Comparison of ENCODE assay signal across 22 cellular contexts in the genomic region with DNA sequence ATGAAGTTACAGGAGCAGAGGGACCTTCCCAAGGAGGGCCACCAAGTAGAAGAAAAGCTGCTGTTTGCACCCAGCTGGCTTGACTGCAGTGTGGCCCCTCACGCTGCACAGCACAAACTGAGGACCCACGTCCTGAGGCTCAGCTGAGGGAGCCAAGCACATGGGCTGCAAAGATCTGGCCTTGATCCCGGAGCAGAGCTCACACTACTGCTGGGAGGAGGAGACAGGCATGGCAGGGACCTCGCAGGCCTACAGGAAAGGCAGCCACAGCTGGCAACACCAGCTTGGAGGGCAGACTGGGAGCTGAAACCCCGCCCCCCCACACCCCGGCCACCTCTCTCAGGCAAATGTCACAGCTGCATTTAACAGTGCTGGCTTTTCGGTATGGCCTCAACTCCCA. TPM values are rescaled to one million over a fixed set of nuclear protein-coding genes. Genes with fewer than 3 reads are reported as not detected.
DNase-seq lines count a peak whose midpoint lies in the region; ATAC-seq, FAIRE-seq and TF ChIP-seq lines count a peak whose summit lies in the region.
"Had no signal": no experiment of that assay in that cellular context is flagged by ENCODE, and none has a peak within 500 bp of the region (broad histone marks: within the 10 kb centered on the region; RNA-seq: fewer than 3 reads in every experiment).

No MANE protein-coding gene starts in this region.

- H3K18ac ChIP-seq in trophoblast cell (ENCODE audit: low read length) = no peak overlapping the region

- no peak overlapping the region for H2BK12ac ChIP-seq in trophoblast cell (ENCODE audit: low read length)

- no peaks in the 10 kb centered on the region for H3K27me3 Mint-ChIP-seq in nephron (ENCODE audit: low read depth)
- H3K27me3 Mint-ChIP-seq: progenitor cell of endocrine pancreas, T-helper 17 cell had no signal

- no peak overlapping the region for H3K14ac ChIP-seq in trophoblast cell (ENCODE audit: low read length)

- peak; percentile 23 for ATAC-seq in Right ventricle myocardium inferior
- ATAC-seq: activated naive CD4-positive, alpha-beta T cell treated with anti-CD3 and anti-CD28 coated beads, Interleukin-2, amount 50 U/mL, for 72 hours; gastrocnemius medialis; mucosa of descending colon; T-helper 17 cell had no signal

- H3K9me3 Mint-ChIP-seq in nephron = no peaks in the 10 kb centered on the region
- H3K9me3 Mint-ChIP-seq: activated naive CD4-positive, alpha-beta T cell treated with anti-CD3 and anti-CD28 coated beads, Interleukin-2, amount 50 U/mL, for 72 hours; immature natural killer cell had no signal

- no peak overlapping the region for H2AFZ ChIP-seq in trophoblast cell (ENCODE audit: insufficient read depth, low read length, poor library complexity)

- H3K4me1 ChIP-seq in right atrium auricular region (peaks cover 0 to 67% of the 10 kb centered on the region in 2 donors), trophoblast cell (ENCODE audit: control insufficient read depth in 1 of 2, insufficient read depth in 2 of 2, low read length in 2 of 2) (peaks cover 14 to 16% of the 10 kb centered on the region in 2 experiments), small intestine (ENCODE audit: control insufficient read depth in 2 of 2, insufficient read depth in 1 of 2, low read depth in 1 of 2, low read length in 1 of 2) (no peaks in the 10 kb centered on the region)

- H2AK5ac ChIP-seq in trophoblast cell (ENCODE audit: low read length) = no peak overlapping the region

- no peak overlapping the region for H3K4me3 ChIP-seq in right atrium auricular region
- no peak overlapping the region for H3K4me3 ChIP-seq in trophoblast cell (ENCODE audit: low read depth, low read length)
- H3K4me3 ChIP-seq in small intestine (ENCODE audit: low read depth in 1 of 2, low read length in 2 of 2) = no peak overlapping the region
- H3K4me3 ChIP-seq: cardiac muscle cell, gastrocnemius medialis, mucosa of descending colon, thyroid gland had no signal

- no peak overlapping the region for H4K8ac ChIP-seq in trophoblast cell (ENCODE audit: low read depth, low read length)

- H3K4ac ChIP-seq in trophoblast cell (ENCODE audit: low read depth, low read length) = no peak overlapping the region

- peak; percentile 83 for DNase-seq in Right ventricle myocardium inferior (ENCODE audit: missing footprints)
- DNase-seq in right atrium auricular region (ENCODE audit: low spot score) = no peak
- peak; percentile 14 for DNase-seq in fibroblast of peridontal ligament (ENCODE audit: extremely low read depth)
- no peak for DNase-seq in trophoblast cell
- no peak for DNase-seq in small intestine
- no peak for DNase-seq in NCI-H2171 treated with DMSO at 0.1 percent for 48 hours (lab: John Stamatoyannopoulos, UW)
- no peak for DNase-seq in KG1 (lab: John Stamatoyannopoulos, UW)
- DNase-seq: ACHN; activated CD4-positive, alpha-beta T cell treated with anti-CD3 and anti-CD28 coated beads for 4 hours; immature natural killer cell; MM.1S; mucosa of descending colon; NCI-H2029 treated with DMSO at 0.1 percent for 48 hours; stimulated activated CD4-positive, alpha-beta T cell treated with anti-CD3 and anti-CD28 coated beads, Interleukin-1b, Interleukin-23, amount 100 ng/mL, for 48 hours; T-helper 17 cell had no signal

- H3K79me2 ChIP-seq in trophoblast cell (ENCODE audit: control insufficient read depth, insufficient read depth, low read length, poor library complexity) = no peaks in the 10 kb centered on the region

- intact Hi-C loops in Right ventricle myocardium inferior (cut with DNase I) = loop anchor here (5.0 kb wide), 2 partner anchors 37 to 77 kb away; a partner anchor contains a TSS

- H3K4me1 Mint-ChIP-seq in nephron = peaks cover 45% of the 10 kb centered on the region

- peaks cover 10% of the 10 kb centered on the region for H3K36me3 Mint-ChIP-seq in nephron (ENCODE audit: low read depth)
- H3K36me3 Mint-ChIP-seq: activated naive CD4-positive, alpha-beta T cell treated with anti-CD3 and anti-CD28 coated beads, Interleukin-2, amount 50 U/mL, for 72 hours had no signal

- no CpG with 5 or more reads among the region's 7 CpGs for WGBS in trophoblast cell (ENCODE audit: extremely low coverage, insufficient coverage, insufficient read length)
- WGBS in small intestine, 3 donors = 65 to 85% (median 83%) methylated on average over 7 of the region's 7 CpGs

- H3K9ac ChIP-seq in trophoblast cell (ENCODE audit: low read length) = no peak overlapping the region

- H3K9me3 ChIP-seq in right atrium auricular region (no peaks in the 10 kb centered on the region), trophoblast cell (ENCODE audit: insufficient read depth, low read depth, low read length) (no peaks in the 10 kb centered on the region), small intestine (ENCODE audit: control insufficient read depth, low read depth) (no peaks in the 10 kb centered on the region)
- H3K9me3 ChIP-seq: gastrocnemius medialis, mucosa of descending colon, thyroid gland had no signal

- no peak overlapping the region for H3K4me2 ChIP-seq in trophoblast cell (ENCODE audit: low read length)

- H4K91ac ChIP-seq in trophoblast cell (ENCODE audit: low read depth, low read length) = no peak overlapping the region

- no peak overlapping the region for H3K23ac ChIP-seq in trophoblast cell (ENCODE audit: low read length)

- TF ChIP-seq CTCF in right atrium auricular region (IDR thresholded peaks at IDR 0.05) (no peak), nephron (IDR thresholded peaks at IDR 0.05; ENCODE audit: unreplicated experiment in 3 of 3) (no peak)

- H3K36me3 ChIP-seq in right atrium auricular region (no peaks in the 10 kb centered on the region), trophoblast cell (ENCODE audit: control insufficient read depth in 1 of 2, insufficient read depth in 2 of 2, low read length in 2 of 2) (peaks cover 13 to 14% of the 10 kb centered on the region in 2 experiments), small intestine (ENCODE audit: control insufficient read depth in 2 of 2, insufficient read depth in 2 of 2, low read length in 2 of 2) (no peaks in the 10 kb centered on the region)
- H3K36me3 ChIP-seq: cardiac muscle cell, gastrocnemius medialis had no signal

- no peak for FAIRE-seq in small intestine (lab: Jason Lieb, UNC)
- FAIRE-seq: endometrium had no signal

- no peak overlapping the region for H2BK120ac ChIP-seq in trophoblast cell (ENCODE audit: insufficient read depth, low read length, poor library complexity)

- H2BK5ac ChIP-seq in trophoblast cell (ENCODE audit: low read depth, low read length, poor library complexity) = no peak overlapping the region

- H3K4me3 Mint-ChIP-seq in nephron = peak overlapping the region in 1 of 3 experiments; percentile 18
- H3K4me3 Mint-ChIP-seq: immature natural killer cell, T-helper 17 cell had no signal

- H3K27me3 ChIP-seq in right atrium auricular region = no peaks in the 10 kb centered on the region
- H3K27me3 ChIP-seq in trophoblast cell (ENCODE audit: insufficient read depth, low read length) = no peaks in the 10 kb centered on the region
- H3K27me3 ChIP-seq in small intestine (ENCODE audit: control insufficient read depth in 2 of 2, insufficient read depth in 2 of 2, low read length in 2 of 2) = no peaks in the 10 kb centered on the region
- H3K27me3 ChIP-seq: cardiac muscle cell, gastrocnemius medialis, thyroid gland had no signal

- H3K27ac ChIP-seq in right atrium auricular region = no peak overlapping the region
- no peak overlapping the region for H3K27ac ChIP-seq in trophoblast cell (ENCODE audit: low read depth, low read length)
- H3K27ac ChIP-seq in small intestine (ENCODE audit: low read depth in 1 of 2, low read length in 1 of 2) = no peak overlapping the region
- H3K27ac ChIP-seq: cardiac muscle cell, gastrocnemius medialis, thyroid gland had no signal

- H3K79me1 ChIP-seq in trophoblast cell (ENCODE audit: low read length) = no peaks in the 10 kb centered on the region

- H4K12ac ChIP-seq in trophoblast cell (ENCODE audit: low read depth, low read length) = no peak overlapping the region

- peak overlapping the region; percentile 4 to 88 (median 78) for H3K27ac Mint-ChIP-seq in nephron
- H3K27ac Mint-ChIP-seq: immature natural killer cell, progenitor cell of endocrine pancreas, T-helper 17 cell had no signal

RNA-seq across cellular contexts. Expression of a gene that starts 39.7 kb away (rescaled TPM):
- 4.5 TPM for total RNA-seq in Right ventricle myocardium inferior
- 1 to 10 TPM; 4.1 TPM for total RNA-seq in right atrium auricular region
- polyA plus RNA-seq in trophoblast cell (2013) = 3.9 and 4.1 TPM in 2 replicates
- polyA plus RNA-seq in small intestine = 1 to 10 TPM; 7.6 to 9.5 (median 8.3) TPM

Comparison
In these comparisons a context has a peak if more than half of its experiments do, and no peak if none do; other contexts are left out.
1. DNase-seq: peak in Right ventricle myocardium inferior (single experiment) and fibroblast of peridontal ligament (single experiment); none in right atrium auricular region (single experiment), trophoblast cell (0 of 2), small intestine (single experiment), NCI-H2171 treated with DMSO at 0.1 percent for 48 hours (single experiment) and KG1 (single experiment).